8 cellular contexts compared by ENCODE assay signal in the genomic region with DNA sequence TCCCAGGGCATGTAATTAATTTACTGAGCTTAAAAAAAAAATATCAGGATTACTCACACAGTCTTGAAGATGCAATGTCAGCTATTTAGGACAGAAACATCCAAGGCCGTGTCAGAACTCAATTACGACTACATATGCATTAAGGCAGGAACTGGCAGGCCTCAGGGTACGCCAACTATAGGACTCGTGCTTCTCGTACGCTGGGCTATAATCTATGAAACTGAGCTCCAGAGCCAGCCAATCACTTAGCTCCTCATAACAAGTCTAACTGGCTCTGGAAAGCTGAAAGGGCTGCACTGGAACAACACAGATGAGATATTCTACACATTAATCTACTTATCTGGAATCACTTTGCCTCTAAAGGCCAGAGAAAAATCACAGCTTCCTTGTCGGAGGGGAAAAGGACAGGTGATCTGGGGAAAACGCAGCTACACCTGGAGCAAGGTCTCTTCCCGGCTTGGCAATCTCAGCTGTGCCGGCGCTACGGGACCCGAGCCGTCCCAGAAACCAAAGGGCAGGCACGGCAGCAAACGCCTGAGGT.
DNase-seq lines count a peak whose midpoint lies in the region; ATAC-seq and TF ChIP-seq lines count a peak whose summit lies in the region.
"Had no signal": no experiment of that assay in that cellular context is flagged by ENCODE, and none has a peak within 500 bp of the region (broad histone marks: within the 10 kb centered on the region; RNA-seq: fewer than 3 reads in every experiment).

No MANE protein-coding gene starts in this region.

- H3K27me3 ChIP-seq in upper lobe of right lung (no peaks in the 10 kb centered on the region), heart right ventricle (no peaks in the 10 kb centered on the region)

- H3K4me1 Mint-ChIP-seq in brain (peaks cover 15% of the 10 kb centered on the region), mesothelial cell of epicardium (peaks cover 74% of the 10 kb centered on the region)

- H3K4me1 ChIP-seq in upper lobe of right lung (no peaks in the 10 kb centered on the region), heart right ventricle (no peaks in the 10 kb centered on the region)
- H3K4me1 ChIP-seq: psoas muscle had no signal

- intact Hi-C loops in upper lobe of right lung (cut with DNase I): no loop called here
- intact Hi-C loops in heart right ventricle (cut with DNase I): no loop called here

- ATAC-seq in upper lobe of right lung (peak; percentile 41), heart right ventricle (no peak)
- ATAC-seq: psoas muscle had no signal

- H3K27ac Mint-ChIP-seq in brain (peak overlapping the region in 3 of 5 experiments; percentile 6 to 63 (median 46)), mesothelial cell of epicardium (peak overlapping the region; percentile 92)

- H3K27me3 Mint-ChIP-seq in brain (peaks cover 2% of the 10 kb centered on the region), mesothelial cell of epicardium (ENCODE audit: low read depth) (no peaks in the 10 kb centered on the region)

- H3K9me3 ChIP-seq in upper lobe of right lung (no peaks in the 10 kb centered on the region), heart right ventricle (peaks cover 0 to 4% (median 0%) of the 10 kb centered on the region in 11 donors)
- H3K9me3 ChIP-seq: psoas muscle had no signal

- H3K36me3 Mint-ChIP-seq in brain (no peaks in the 10 kb centered on the region), mesothelial cell of epicardium (no peaks in the 10 kb centered on the region)

- 90 to 93% methylated on average over 16 of the region's 16 CpGs for WGBS in heart right ventricle, 2 donors

- DNase-seq in NCI-H1105 (lab: John Stamatoyannopoulos, UW) (peak; percentile 33), mesothelial cell of epicardium (ENCODE audit: low spot score in 2 of 2, unreplicated experiment in 2 of 2) (no peak), upper lobe of right lung (no peak), heart right ventricle (no peak), epidermal melanocyte (ENCODE audit: insufficient read length, low spot score) (no peak)
- DNase-seq in stimulated activated CD4-positive, alpha-beta T cell treated with anti-CD3 and anti-CD28 coated beads, Interleukin-4, amount 100 ng/mL, for 4 hours: no peak
- DNase-seq: psoas muscle had no signal

- H3K4me3 Mint-ChIP-seq in brain (no peak overlapping the region), mesothelial cell of epicardium (peak overlapping the region; percentile 76)

- no peaks in the 10 kb centered on the region for H3K9me3 Mint-ChIP-seq in brain
- H3K9me3 Mint-ChIP-seq in mesothelial cell of epicardium: no peaks in the 10 kb centered on the region

- H3K27ac ChIP-seq in upper lobe of right lung (no peak overlapping the region), heart right ventricle (no peak overlapping the region)
- H3K27ac ChIP-seq: psoas muscle had no signal

- peak overlapping the region; percentile 17 for H3K4me3 ChIP-seq in upper lobe of right lung
- no peak overlapping the region for H3K4me3 ChIP-seq in heart right ventricle
- H3K4me3 ChIP-seq: psoas muscle had no signal

- TF ChIP-seq CTCF in brain (conservative IDR thresholded peaks at IDR 0.05) (no peak), mesothelial cell of epicardium (IDR thresholded peaks at IDR 0.05; ENCODE audit: unreplicated experiment) (no peak), upper lobe of right lung (IDR thresholded peaks at IDR 0.05) (no peak), heart right ventricle (IDR thresholded peaks at IDR 0.05) (no peak)

- H3K36me3 ChIP-seq in upper lobe of right lung (no peaks in the 10 kb centered on the region), heart right ventricle (no peaks in the 10 kb centered on the region)
